Comparison of ENCODE assay signal across 8 cellular contexts in genomic region chr5:172713113-172713808, GRCh38.
DNase-seq lines count a peak whose midpoint lies in the region; ATAC-seq and TF ChIP-seq lines count a peak whose summit lies in the region.

No MANE protein-coding gene starts in this region.

- no peaks in the 10 kb centered on the region for H3K36me3 ChIP-seq in BLaER1 treated with 17β-estradiol and CSF1 and Interleukin-3, amounts not matched to agents 10 nM and 100 nM

- no peaks in the 10 kb centered on the region for H3K9me3 Mint-ChIP-seq in T-helper 2 cell treated with Interferon-gamma antibody and Interleukin-4, amounts not matched to agents 5 μg/mL and 100 μg/mL, for 36 hours

- DNase-seq in HFF-Myc (ENCODE audit: extremely low read depth, low read depth) (no peak), amygdala (lab: John Stamatoyannopoulos, UW) (peak in 40 of 56 donors; percentile 9 to 75 (median 37)), iPS-NIHi7 (ENCODE audit: extremely low spot score) (peak; percentile 75), DMS79 (lab: John Stamatoyannopoulos, UW) (no peak)
- DNase-seq in T-helper 2 cell treated with Interferon-gamma antibody and Interleukin-4, amounts not matched to agents 5 μg/mL and 100 μg/mL, for 36 hours (ENCODE audit: low spot score): peak; percentile 48
- DNase-seq in stimulated activated CD4-positive, alpha-beta T cell treated with anti-CD3 and anti-CD28 coated beads, Interleukin-2, amount 100 ng/mL, for 48 hours: peak; percentile 66 to 79

- H3K4me2 ChIP-seq in BLaER1 treated with 17β-estradiol and CSF1 and Interleukin-3, amounts not matched to agents 10 nM and 100 nM: peak overlapping the region; percentile 24 to 81 (median 54)

- no peak overlapping the region for H3K4me3 Mint-ChIP-seq in T-helper 2 cell treated with Interferon-gamma antibody and Interleukin-4, amounts not matched to agents 5 μg/mL and 100 μg/mL, for 36 hours

- H3K36me3 Mint-ChIP-seq in T-helper 2 cell treated with Interferon-gamma antibody and Interleukin-4, amounts not matched to agents 5 μg/mL and 100 μg/mL, for 36 hours (ENCODE audit: low read depth): no peaks in the 10 kb centered on the region

- peak overlapping the region in 1 of 11 experiments; percentile 24; a peak in 1 of 22 replicates for H3K27ac ChIP-seq in BLaER1 treated with 17β-estradiol and CSF1 and Interleukin-3, amounts not matched to agents 10 nM and 100 nM

- H4K20me1 ChIP-seq in BLaER1 treated with 17β-estradiol and CSF1 and Interleukin-3, amounts not matched to agents 10 nM and 100 nM: no peaks in the 10 kb centered on the region

- H3K4me1 ChIP-seq in BLaER1 treated with 17β-estradiol and CSF1 and Interleukin-3, amounts not matched to agents 10 nM and 100 nM: peaks cover 35 to 72% (median 56%) of the 10 kb centered on the region in 10 experiments

- peaks cover 2% of the 10 kb centered on the region for H3K4me1 Mint-ChIP-seq in T-helper 2 cell treated with Interferon-gamma antibody and Interleukin-4, amounts not matched to agents 5 μg/mL and 100 μg/mL, for 36 hours (ENCODE audit: low read depth)

- peaks cover 3% of the 10 kb centered on the region for H3K27me3 Mint-ChIP-seq in T-helper 2 cell treated with Interferon-gamma antibody and Interleukin-4, amounts not matched to agents 5 μg/mL and 100 μg/mL, for 36 hours (ENCODE audit: low read depth)

- no peak for ATAC-seq in HG02973 (IDR thresholded peaks at IDR 0.05; ENCODE audit: unreplicated experiment)

- H3K27ac Mint-ChIP-seq in T-helper 2 cell treated with Interferon-gamma antibody and Interleukin-4, amounts not matched to agents 5 μg/mL and 100 μg/mL, for 36 hours: no peak overlapping the region

- H3K9ac ChIP-seq in BLaER1 treated with 17β-estradiol and CSF1 and Interleukin-3, amounts not matched to agents 10 nM and 100 nM: peak overlapping the region in 6 of 11 experiments; percentile 14 to 36 (median 25); a peak in 2 of 22 replicates

- peak; percentile 93 for TF ChIP-seq CTCF in HFF-Myc (IDR thresholded peaks at IDR 0.05; ENCODE audit: low read depth, low read length, missing control alignments)

- H3K9me3 ChIP-seq in BLaER1 treated with 17β-estradiol and CSF1 and Interleukin-3, amounts not matched to agents 10 nM and 100 nM (replicated peaks in 1 of 11): no peaks in the 10 kb centered on the region

- H3K4me3 ChIP-seq in BLaER1 treated with 17β-estradiol and CSF1 and Interleukin-3, amounts not matched to agents 10 nM and 100 nM: no peak overlapping the region
- H3K4me3 ChIP-seq in HFF-Myc (replicated peaks; ENCODE audit: low read depth, low read length): no peak overlapping the region

- no peaks in the 10 kb centered on the region for H3K27me3 ChIP-seq in BLaER1 treated with 17β-estradiol and CSF1 and Interleukin-3, amounts not matched to agents 10 nM and 100 nM

Comparison
In these comparisons a context has a peak if more than half of its experiments do, and no peak if none do; other contexts are left out.
1. DNase-seq: peak in T-helper 2 cell treated with Interferon-gamma antibody and Interleukin-4, amounts not matched to agents 5 μg/mL and 100 μg/mL, for 36 hours (single experiment), amygdala (40 of 56), iPS-NIHi7 (single experiment) and stimulated activated CD4-positive, alpha-beta T cell treated with anti-CD3 and anti-CD28 coated beads, Interleukin-2, amount 100 ng/mL, for 48 hours (2 of 2); none in HFF-Myc (single experiment) and DMS79 (single experiment).